In the genomic region with DNA sequence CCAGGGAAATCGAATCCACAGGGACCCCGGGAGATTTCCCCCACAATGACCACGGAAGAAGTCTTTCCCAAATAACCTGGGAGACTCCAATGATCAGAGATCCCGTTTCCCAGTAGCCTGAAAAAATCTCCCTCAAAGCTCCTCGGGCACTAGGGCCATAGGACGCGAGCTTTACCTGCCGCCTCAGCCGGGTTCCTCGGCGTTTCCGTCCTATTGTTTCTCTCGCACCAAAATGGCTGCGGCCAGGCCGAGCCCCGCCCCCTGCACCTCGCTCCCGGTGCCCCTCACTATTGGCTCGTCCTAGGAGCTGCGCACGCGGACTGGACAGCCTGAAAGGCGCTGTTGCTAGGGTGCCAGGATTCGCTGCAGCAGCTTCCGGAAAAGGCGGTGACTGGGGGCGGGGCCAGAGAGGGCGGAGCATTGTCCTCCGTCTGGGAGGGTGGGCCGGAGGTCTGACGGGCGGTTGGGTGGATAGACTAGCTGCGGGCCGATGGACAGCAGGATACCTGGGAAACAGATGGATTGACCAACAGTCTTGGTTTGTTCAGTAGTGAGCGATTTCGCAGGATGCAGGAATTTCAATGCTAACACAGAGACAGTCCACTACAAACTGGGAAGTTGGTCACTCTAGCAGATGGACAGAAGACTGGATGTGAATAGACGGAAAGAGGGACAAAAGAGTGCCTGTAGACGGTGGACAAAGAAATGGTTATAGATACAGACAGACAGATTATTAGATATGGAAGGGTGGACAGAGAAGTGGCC, we compare ENCODE assay signal across 8 cellular contexts. TPM values are rescaled to one million over a fixed set of nuclear protein-coding genes. Genes with fewer than 3 reads are reported as not detected.
A peak's percentile ranks its signal among the peaks of the same experiment; 100 is the strongest.
DNase-seq lines count a peak whose midpoint lies in the region; ATAC-seq and TF ChIP-seq lines count a peak whose summit lies in the region.

A gene with protein sequence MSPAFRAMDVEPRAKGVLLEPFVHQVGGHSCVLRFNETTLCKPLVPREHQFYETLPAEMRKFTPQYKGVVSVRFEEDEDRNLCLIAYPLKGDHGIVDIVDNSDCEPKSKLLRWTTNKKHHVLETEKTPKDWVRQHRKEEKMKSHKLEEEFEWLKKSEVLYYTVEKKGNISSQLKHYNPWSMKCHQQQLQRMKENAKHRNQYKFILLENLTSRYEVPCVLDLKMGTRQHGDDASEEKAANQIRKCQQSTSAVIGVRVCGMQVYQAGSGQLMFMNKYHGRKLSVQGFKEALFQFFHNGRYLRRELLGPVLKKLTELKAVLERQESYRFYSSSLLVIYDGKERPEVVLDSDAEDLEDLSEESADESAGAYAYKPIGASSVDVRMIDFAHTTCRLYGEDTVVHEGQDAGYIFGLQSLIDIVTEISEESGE (minus strand): TSS at position 240 of the 765 bp plus-strand sequence. CDS start 21,930 bp downstream, outside the sequence.

- H3K9me3 ChIP-seq in heart right ventricle, result no peaks in the 10 kb centered on the region
- no peaks in the 10 kb centered on the region for H3K9me3 ChIP-seq in upper lobe of right lung

- H3K27ac ChIP-seq in heart right ventricle (peak within 1 kb of the TSS; percentile 67 to 93 (median 85)), upper lobe of right lung (peak within 1 kb of the TSS; percentile 90)

- 3% methylated on average over 38 of the region's 38 CpGs for WGBS in heart right ventricle, 2 donors

- H3K4me3 ChIP-seq in heart right ventricle (peak within 1 kb of the TSS; percentile 56 to 91 (median 74)), upper lobe of right lung (peak within 1 kb of the TSS; percentile 88)

- DNase-seq in GM13976 (ENCODE audit: low spot score) (peak; percentile 98), NCI-H146 treated with DMSO at 0.1 percent for 48 hours (lab: John Stamatoyannopoulos, UW; ENCODE audit: unreplicated experiment) (peak; percentile 90), amniotic epithelial cell (ENCODE audit: low read depth) (peak; percentile 97), heart right ventricle (peak; percentile 99), posterior vena cava (ENCODE audit: low spot score) (peak; percentile 100), upper lobe of right lung (peak; percentile 100)

- intact Hi-C loops in T-helper 1 cell treated with Interleukin-12 subunit alpha and Interleukin-12 subunit beta and Interleukin-4 antibody, amounts not matched to agents 30 ng/mL and 1 ng/mL, for 36 hours (cut with micrococcal nuclease), result loop anchor here (1.0 to 10.0 kb wide), 20 partner anchors 32 to 1432 kb away; a partner anchor contains a TSS
- intact Hi-C loops in heart right ventricle (cut with DNase I) (no loop called here), posterior vena cava (cut with DNase I) (loop anchor here in 1 of 2 donors (5.0 kb wide), 1 partner anchor 940 kb away; no protein-coding TSS in a partner anchor), upper lobe of right lung (cut with DNase I) (no loop called here)

- ATAC-seq in HG02870 (IDR thresholded peaks at IDR 0.05; ENCODE audit: unreplicated experiment) (peak; percentile 98), heart right ventricle (peak; percentile 99 to 100 (median 100)), upper lobe of right lung (peak; percentile 100)

- H3K4me1 ChIP-seq in heart right ventricle (peaks cover 4 to 44% (median 38%) of the 10 kb centered on the region in 9 donors), upper lobe of right lung (peaks cover 17% of the 10 kb centered on the region)

- H3K36me3 ChIP-seq in heart right ventricle (peaks cover 0 to 32% (median 7%) of the 10 kb centered on the region in 9 donors), upper lobe of right lung (peaks cover 25% of the 10 kb centered on the region)

- in situ Hi-C loops in GM13976 (cut with MboI; ENCODE audit: low sequenced_read_pairs, unreplicated experiment), result no loop called here

- TF ChIP-seq CTCF in GM13976 (IDR thresholded peaks at IDR 0.05; ENCODE audit: borderline replicate concordance, control extremely low read depth, extremely low read depth, insufficient read depth, missing control alignments) (no peak), heart right ventricle (IDR thresholded peaks at IDR 0.05) (no peak), upper lobe of right lung (IDR thresholded peaks at IDR 0.05) (no peak)

- H3K27me3 ChIP-seq in heart right ventricle (no peaks in the 10 kb centered on the region), upper lobe of right lung (no peaks in the 10 kb centered on the region)

RNA-seq across cellular contexts. Expression of the gene that starts here (rescaled TPM):
- 57.3 and 57.6 TPM in 2 replicates for total RNA-seq in T-helper 1 cell treated with Interleukin-12 subunit alpha and Interleukin-12 subunit beta and Interleukin-4 antibody, amounts not matched to agents 30 ng/mL and 1 ng/mL, for 36 hours
- total RNA-seq in heart right ventricle (10 to 100 TPM; 16.7 to 28.9 (median 19.5) TPM), posterior vena cava (10 to 100 TPM; 24.6 to 33.1 TPM), upper lobe of right lung (44.2 TPM)
- 10 to 100 TPM; 40.4 to 81.7 TPM for polyA plus RNA-seq in heart right ventricle

Comparison
In these comparisons a context has a peak if more than half of its experiments do, and no peak if none do; other contexts are left out.
1. Peak in every context shown above with its lines: DNase-seq, ATAC-seq, H3K4me3 ChIP-seq and H3K27ac ChIP-seq.